28 cellular contexts compared by ENCODE assay signal in genomic region chr1:225745231-225745630, GRCh38. TPM values are rescaled to one million over a fixed set of nuclear protein-coding genes. Genes with fewer than 3 reads are reported as not detected.
A peak's percentile ranks its signal among the peaks of the same experiment; 100 is the strongest.
DNase-seq lines count a peak whose midpoint lies in the region; ATAC-seq and TF ChIP-seq lines count a peak whose summit lies in the region.
"Had no signal": no experiment of that assay in that cellular context is flagged by ENCODE, and none has a peak within 500 bp of the region (broad histone marks: within the 10 kb centered on the region; RNA-seq: fewer than 3 reads in every experiment).

No MANE protein-coding gene starts in this region.

- H3K27ac Mint-ChIP-seq in type B pancreatic cell = peak overlapping the region; percentile 24
- H3K27ac Mint-ChIP-seq: activated CD8-positive, alpha-beta memory T cell treated with anti-CD3 and anti-CD28 coated beads, Interleukin-2, amount 10 ng/mL, durations not matched to agents 7 days and 5 days; activated naive CD4-positive, alpha-beta T cell treated with anti-CD3 and anti-CD28 coated beads, Interleukin-2, amount 50 U/mL, for 24 hours; activated T-cell treated with anti-CD3 and anti-CD28 coated beads, Interleukin-2, amount 50 U/mL, for 72 hours; naive thymus-derived CD4-positive, alpha-beta T cell had no signal

- H3K4me1 Mint-ChIP-seq in type B pancreatic cell (ENCODE audit: unreplicated experiment) = peaks cover 13% of the 10 kb centered on the region
- H3K4me1 Mint-ChIP-seq: activated CD8-positive, alpha-beta memory T cell treated with anti-CD3 and anti-CD28 coated beads, Interleukin-2, amount 10 ng/mL, durations not matched to agents 7 days and 5 days; activated naive CD4-positive, alpha-beta T cell treated with anti-CD3 and anti-CD28 coated beads, Interleukin-2, amount 50 U/mL, for 24 hours; naive thymus-derived CD4-positive, alpha-beta T cell had no signal

- no peak overlapping the region for H3K4me3 Mint-ChIP-seq in type B pancreatic cell
- H3K4me3 Mint-ChIP-seq: activated CD8-positive, alpha-beta memory T cell treated with anti-CD3 and anti-CD28 coated beads, Interleukin-2, amount 10 ng/mL, durations not matched to agents 7 days and 5 days; activated naive CD4-positive, alpha-beta T cell treated with anti-CD3 and anti-CD28 coated beads, Interleukin-2, amount 50 U/mL, for 24 hours; activated T-cell treated with anti-CD3 and anti-CD28 coated beads, Interleukin-2, amount 50 U/mL, for 72 hours; naive thymus-derived CD4-positive, alpha-beta T cell had no signal

- DNase-seq in NCI-H1694 treated with DMSO at 0.1 percent for 48 hours (lab: John Stamatoyannopoulos, UW) (peak; percentile 25), NCI-H1694 (lab: John Stamatoyannopoulos, UW) (no peak), type B pancreatic cell (ENCODE audit: extremely low spot score, unreplicated experiment) (no peak), DMS79 (lab: John Stamatoyannopoulos, UW) (no peak), spleen (no peak)
- DNase-seq: activated CD4-positive, alpha-beta T cell treated with anti-CD3 and anti-CD28 coated beads, Interleukin-2, amount 50 U/mL, for 1 hour; activated CD8-positive, alpha-beta memory T cell treated with anti-CD3 and anti-CD28 coated beads, Interleukin-2, amount 10 ng/mL, durations not matched to agents 7 days and 5 days; activated T-cell treated with anti-CD3 and anti-CD28 coated beads, Interleukin-2, amount 50 U/mL, for 72 hours; anterior cingulate cortex; BE2C; central memory CD4-positive, alpha-beta T cell; H7; KBM-7; naive thymus-derived CD4-positive, alpha-beta T cell; NCI-H187 treated with DMSO at 0.1 percent for 48 hours; NCI-H2227 treated with DMSO at 0.1 percent for 48 hours; NCI-H774; occipital lobe; retina; stimulated activated CD4-positive, alpha-beta T cell treated with anti-CD3 and anti-CD28 coated beads, Interleukin-4, amount 100 ng/mL, for 24 hours; stimulated activated naive CD8-positive, alpha-beta T cell treated with anti-CD3 and anti-CD28 coated beads, Interleukin-15, Interleukin-2, amounts not matched to agents 100 U/mL and 50 U/mL, for 24 hours; T-helper 9 cell; trophoblast cell had no signal

- TF ChIP-seq CTCF in type B pancreatic cell (conservative IDR thresholded peaks at IDR 0.05) (no peak), spleen (IDR thresholded peaks at IDR 0.05 in 8 of 11, conservative IDR thresholded peaks at IDR 0.05 in 3 of 11) (no peak)

- no peaks in the 10 kb centered on the region for H3K9me3 Mint-ChIP-seq in type B pancreatic cell
- H3K9me3 Mint-ChIP-seq: activated naive CD4-positive, alpha-beta T cell treated with anti-CD3 and anti-CD28 coated beads, Interleukin-2, amount 50 U/mL, for 24 hours; activated T-cell treated with anti-CD3 and anti-CD28 coated beads, Interleukin-2, amount 50 U/mL, for 72 hours; naive thymus-derived CD4-positive, alpha-beta T cell had no signal

- H3K27ac ChIP-seq in muscle layer of colon (ENCODE audit: low read depth, low read length) (peak overlapping the region; percentile 68), spleen (no peak overlapping the region)

- H3K27me3 Mint-ChIP-seq in type B pancreatic cell = peaks cover 3% of the 10 kb centered on the region
- H3K27me3 Mint-ChIP-seq: activated naive CD4-positive, alpha-beta T cell treated with anti-CD3 and anti-CD28 coated beads, Interleukin-2, amount 50 U/mL, for 24 hours; naive thymus-derived CD4-positive, alpha-beta T cell had no signal

- intact Hi-C loops in spleen (cut with DNase I; ENCODE audit: low total_unique reads) = no loop called here

- H3K9me3 ChIP-seq in muscle layer of colon (ENCODE audit: low read length) (no peaks in the 10 kb centered on the region), spleen (no peaks in the 10 kb centered on the region)
- H3K9me3 ChIP-seq: BE2C had no signal

- H3K36me3 ChIP-seq in muscle layer of colon (ENCODE audit: insufficient read depth, low read length) (no peaks in the 10 kb centered on the region), spleen (no peaks in the 10 kb centered on the region)
- H3K36me3 ChIP-seq: BE2C had no signal

- H3K27me3 ChIP-seq in muscle layer of colon (ENCODE audit: control insufficient read depth in 1 of 2, insufficient read depth in 2 of 2, low read length in 2 of 2) = no peaks in the 10 kb centered on the region
- H3K27me3 ChIP-seq in spleen (replicated peaks in 1 of 7) = no peaks in the 10 kb centered on the region
- H3K27me3 ChIP-seq: BE2C had no signal

- H3K4me3 ChIP-seq in muscle layer of colon (ENCODE audit: low read depth in 1 of 2, low read length in 2 of 2) = no peak overlapping the region
- no peak overlapping the region for H3K4me3 ChIP-seq in spleen
- H3K4me3 ChIP-seq: GM12878 had no signal

- H3K4me1 ChIP-seq in muscle layer of colon (ENCODE audit: insufficient read depth, low read length) = peaks cover 30% of the 10 kb centered on the region
- peaks cover 0 to 17% (median 7%) of the 10 kb centered on the region in 6 donors for H3K4me1 ChIP-seq in spleen
- H3K4me1 ChIP-seq: BE2C had no signal

- no peak for TF ChIP-seq POLR2A in spleen (IDR thresholded peaks at IDR 0.05)

- no peaks in the 10 kb centered on the region for H3K36me3 Mint-ChIP-seq in type B pancreatic cell
- H3K36me3 Mint-ChIP-seq: activated CD8-positive, alpha-beta memory T cell treated with anti-CD3 and anti-CD28 coated beads, Interleukin-2, amount 10 ng/mL, durations not matched to agents 7 days and 5 days; activated naive CD4-positive, alpha-beta T cell treated with anti-CD3 and anti-CD28 coated beads, Interleukin-2, amount 50 U/mL, for 24 hours; naive thymus-derived CD4-positive, alpha-beta T cell had no signal

- ATAC-seq in SK-N-SH treated with all-trans-retinoic acid at 6 μM for 48 hours = peak; percentile 65
- no peak for ATAC-seq in GM19463 (IDR thresholded peaks at IDR 0.05; ENCODE audit: unreplicated experiment)
- ATAC-seq: activated CD8-positive, alpha-beta memory T cell treated with anti-CD3 and anti-CD28 coated beads, Interleukin-2, amount 10 ng/mL, durations not matched to agents 7 days and 5 days; activated T-cell treated with anti-CD3 and anti-CD28 coated beads, Interleukin-2, amount 50 U/mL, for 72 hours; GM12878; naive thymus-derived CD4-positive, alpha-beta T cell; stimulated activated naive CD8-positive, alpha-beta T cell treated with anti-CD3 and anti-CD28 coated beads, Interleukin-15, Interleukin-2, amounts not matched to agents 100 U/mL and 50 U/mL, for 24 hours had no signal

- H3K9ac ChIP-seq in muscle layer of colon (ENCODE audit: low read length) = no peak overlapping the region

TF ChIP-seq in SK-N-SH treated with all-trans-retinoic acid at 6 μM for 48 hours, 23 proteins besides CTCF, POLR2A, EP300 and RAD21 (continues in another document):
- TF ChIP-seq CSDC2 (CRISPR knock-in tag; IDR thresholded peaks at IDR 0.05) = no peak
- no peak for TF ChIP-seq ZFP3 (CRISPR knock-in tag; IDR thresholded peaks at IDR 0.05)
- TF ChIP-seq GLIS3 (CRISPR knock-in tag; IDR thresholded peaks at IDR 0.05) = no peak
- TF ChIP-seq ISL1 (CRISPR knock-in tag; IDR thresholded peaks at IDR 0.05) = no peak
- TF ChIP-seq POU6F1 (CRISPR knock-in tag; IDR thresholded peaks at IDR 0.05; ENCODE audit: borderline replicate concordance, low read depth) = no peak
- TF ChIP-seq SNAI2 (CRISPR knock-in tag; IDR thresholded peaks at IDR 0.05) = no peak
- no peak for TF ChIP-seq PPARA (CRISPR knock-in tag; IDR thresholded peaks at IDR 0.05; ENCODE audit: borderline replicate concordance)
- TF ChIP-seq ARNTL (CRISPR knock-in tag; IDR thresholded peaks at IDR 0.05; ENCODE audit: borderline replicate concordance, low read depth) = no peak
- TF ChIP-seq ZNF70 (CRISPR knock-in tag; IDR thresholded peaks at IDR 0.05) = no peak
- TF ChIP-seq OSR1 (CRISPR knock-in tag; IDR thresholded peaks at IDR 0.05) = no peak
- TF ChIP-seq TSHZ2 (CRISPR knock-in tag; IDR thresholded peaks at IDR 0.05) = no peak
- no peak for TF ChIP-seq BACH2 (CRISPR knock-in tag; IDR thresholded peaks at IDR 0.05; ENCODE audit: borderline replicate concordance)

RNA-seq across cellular contexts. Expression of gene SRP9, which starts 32.4 kb away (rescaled TPM):
- total RNA-seq in type B pancreatic cell (ENCODE audit: low replicate concordance) = 263 and 313 TPM in 2 replicates
- total RNA-seq in spleen = 100 to 1,000 TPM; 145 to 229 (median 159) TPM
- 100 to 1,000 TPM; 167 to 269 (median 210) TPM for polyA plus RNA-seq in spleen
